ENCODE assay signal across 27 cellular contexts in genomic region chr6:110495949-110496348, GRCh38. TPM values are rescaled to one million over a fixed set of nuclear protein-coding genes. Genes with fewer than 3 reads are reported as not detected.
A peak's percentile ranks its signal among the peaks of the same experiment; 100 is the strongest.
DNase-seq lines count a peak whose midpoint lies in the region; TF ChIP-seq lines count a peak whose summit lies in the region.
"Had no signal": no experiment of that assay in that cellular context is flagged by ENCODE, and none has a peak within 500 bp of the region (broad histone marks: within the 10 kb centered on the region; RNA-seq: fewer than 3 reads in every experiment).

No MANE protein-coding gene starts in this region.

- H3K27ac Mint-ChIP-seq in activated CD4-positive, alpha-beta T cell treated with anti-CD3 and anti-CD28 coated beads, Interleukin-2, amount 10 ng/mL, durations not matched to agents 7 days and 5 days, result no peak overlapping the region
- H3K27ac Mint-ChIP-seq: activated CD4-positive, alpha-beta memory T cell treated with anti-CD3 and anti-CD28 coated beads, Interleukin-2, amount 10 ng/mL, durations not matched to agents 7 days and 5 days; activated naive CD8-positive, alpha-beta T cell treated with anti-CD3 and anti-CD28 coated beads, Interleukin-2, amount 50 U/mL, for 24 hours; naive thymus-derived CD4-positive, alpha-beta T cell; stimulated activated naive B cell treated with anti-CD40 and anti-IgM and Interleukin-4, amounts not matched to agents 10 μg/mL and 1 μg/mL and 100 μg/mL, for 72 hours; T-cell had no signal

- H3K27me3 ChIP-seq in H7 (ENCODE audit: control insufficient read depth, insufficient read depth, low read length), result no peaks in the 10 kb centered on the region
- H3K27me3 ChIP-seq: BLaER1, body of pancreas, right atrium auricular region had no signal

- H3K4me3 Mint-ChIP-seq in activated CD4-positive, alpha-beta T cell treated with anti-CD3 and anti-CD28 coated beads, Interleukin-2, amount 10 ng/mL, durations not matched to agents 7 days and 5 days, result no peak overlapping the region
- H3K4me3 Mint-ChIP-seq: activated CD4-positive, alpha-beta memory T cell treated with anti-CD3 and anti-CD28 coated beads, Interleukin-2, amount 10 ng/mL, durations not matched to agents 7 days and 5 days; activated naive CD8-positive, alpha-beta T cell treated with anti-CD3 and anti-CD28 coated beads, Interleukin-2, amount 50 U/mL, for 24 hours; naive thymus-derived CD4-positive, alpha-beta T cell; stimulated activated naive B cell treated with anti-CD40 and anti-IgM and Interleukin-4, amounts not matched to agents 10 μg/mL and 1 μg/mL and 100 μg/mL, for 72 hours; T-cell had no signal

- DNase-seq in CD1c-positive myeloid dendritic cell (ENCODE audit: extremely low spot score) (peak; percentile 64), HEK293T (ENCODE audit: extremely low spot score) (peak; percentile 31), NCI-H524 treated with DMSO at 0.1 percent for 48 hours (lab: John Stamatoyannopoulos, UW) (peak; percentile 32), kidney glomerular epithelial cell (lab: John Stamatoyannopoulos, UW) (peak; percentile 33), H7 (no peak), DMS 273 (lab: John Stamatoyannopoulos, UW; ENCODE audit: unreplicated experiment) (no peak), occipital lobe (lab: John Stamatoyannopoulos, UW) (no peak)
- no peak for DNase-seq in activated CD4-positive, alpha-beta T cell treated with anti-CD3 and anti-CD28 coated beads, Interleukin-2, amount 10 ng/mL, durations not matched to agents 7 days and 5 days
- DNase-seq: ACHN; activated CD4-positive, alpha-beta memory T cell treated with anti-CD3 and anti-CD28 coated beads, Interleukin-2, amount 10 ng/mL, durations not matched to agents 7 days and 5 days; activated gamma-delta T cell; activated naive CD8-positive, alpha-beta T cell treated with anti-CD3 and anti-CD28 coated beads, Interleukin-2, amount 50 U/mL, for 24 hours; body of pancreas; DND-41; effector CD4-positive, alpha-beta T cell; head of caudate nucleus; naive thymus-derived CD4-positive, alpha-beta T cell; NCI-H1417 treated with DMSO at 0.1 percent for 48 hours; NCI-H82; stimulated activated CD4-positive, alpha-beta T cell treated with anti-CD3 and anti-CD28 coated beads, Interleukin-4, amount 100 ng/mL, for 24 hours; stimulated activated naive B cell treated with anti-CD40 and anti-IgM and Interleukin-4, amounts not matched to agents 10 μg/mL and 1 μg/mL and 100 μg/mL, for 72 hours; T-cell had no signal

- POLR2A ChIA-PET in HEK293T (lab: Yijun Ruan, JAX), result no interaction called here
- POLR2A ChIA-PET in activated CD4-positive, alpha-beta T cell treated with anti-CD3 and anti-CD28 coated beads, Interleukin-2, amount 10 ng/mL, durations not matched to agents 7 days and 5 days (lab: Charles Lee), result no interaction called here

- H3K36me3 ChIP-seq in H7 (replicated peaks; ENCODE audit: control insufficient read depth, insufficient read depth, low read length), result no peaks in the 10 kb centered on the region
- H3K36me3 ChIP-seq: HAP-1, right atrium auricular region had no signal

- no peaks in the 10 kb centered on the region for H3K4me1 Mint-ChIP-seq in activated CD4-positive, alpha-beta T cell treated with anti-CD3 and anti-CD28 coated beads, Interleukin-2, amount 10 ng/mL, durations not matched to agents 7 days and 5 days
- H3K4me1 Mint-ChIP-seq: T-cell had no signal

- no peaks in the 10 kb centered on the region for H3K9me3 Mint-ChIP-seq in activated CD4-positive, alpha-beta T cell treated with anti-CD3 and anti-CD28 coated beads, Interleukin-2, amount 10 ng/mL, durations not matched to agents 7 days and 5 days
- H3K9me3 Mint-ChIP-seq: activated CD4-positive, alpha-beta memory T cell treated with anti-CD3 and anti-CD28 coated beads, Interleukin-2, amount 10 ng/mL, durations not matched to agents 7 days and 5 days; activated naive CD8-positive, alpha-beta T cell treated with anti-CD3 and anti-CD28 coated beads, Interleukin-2, amount 50 U/mL, for 24 hours; stimulated activated naive B cell treated with anti-CD40 and anti-IgM and Interleukin-4, amounts not matched to agents 10 μg/mL and 1 μg/mL and 100 μg/mL, for 72 hours; T-cell had no signal

- no peaks in the 10 kb centered on the region for H3K36me3 Mint-ChIP-seq in activated CD4-positive, alpha-beta T cell treated with anti-CD3 and anti-CD28 coated beads, Interleukin-2, amount 10 ng/mL, durations not matched to agents 7 days and 5 days (ENCODE audit: low read depth)
- H3K36me3 Mint-ChIP-seq: naive thymus-derived CD4-positive, alpha-beta T cell; stimulated activated naive B cell treated with anti-CD40 and anti-IgM and Interleukin-4, amounts not matched to agents 10 μg/mL and 1 μg/mL and 100 μg/mL, for 72 hours had no signal

- peaks cover 15% of the 10 kb centered on the region for H3K27me3 Mint-ChIP-seq in activated CD4-positive, alpha-beta T cell treated with anti-CD3 and anti-CD28 coated beads, Interleukin-2, amount 10 ng/mL, durations not matched to agents 7 days and 5 days

- H3K4me3 ChIP-seq in H7 (ENCODE audit: insufficient read depth, low read depth, low read length), result no peak overlapping the region
- H3K4me3 ChIP-seq: BLaER1, body of pancreas, HAP-1, right atrium auricular region had no signal

- CTCF ChIA-PET in HEK293T (lab: Yijun Ruan, JAX), result interaction anchor here (0.6 kb wide), 2 partner anchors 410 to 987 kb away, joined by 3 to 4 read pairs; partner anchors contain the start of gene REV3L
- CTCF ChIA-PET in activated CD4-positive, alpha-beta T cell treated with anti-CD3 and anti-CD28 coated beads, Interleukin-2, amount 10 ng/mL, durations not matched to agents 7 days and 5 days (lab: Charles Lee), result no interaction called here

TF ChIP-seq in HEK293T, 16 proteins besides CTCF, POLR2A, EP300 and RAD21:
- TF ChIP-seq HDGF (IDR thresholded peaks at IDR 0.05; ENCODE audit: borderline replicate concordance) (no peak), L3MBTL2 (conservative IDR thresholded peaks at IDR 0.05) (peak; percentile 59)
- TF ChIP-seq, protein P1, sequence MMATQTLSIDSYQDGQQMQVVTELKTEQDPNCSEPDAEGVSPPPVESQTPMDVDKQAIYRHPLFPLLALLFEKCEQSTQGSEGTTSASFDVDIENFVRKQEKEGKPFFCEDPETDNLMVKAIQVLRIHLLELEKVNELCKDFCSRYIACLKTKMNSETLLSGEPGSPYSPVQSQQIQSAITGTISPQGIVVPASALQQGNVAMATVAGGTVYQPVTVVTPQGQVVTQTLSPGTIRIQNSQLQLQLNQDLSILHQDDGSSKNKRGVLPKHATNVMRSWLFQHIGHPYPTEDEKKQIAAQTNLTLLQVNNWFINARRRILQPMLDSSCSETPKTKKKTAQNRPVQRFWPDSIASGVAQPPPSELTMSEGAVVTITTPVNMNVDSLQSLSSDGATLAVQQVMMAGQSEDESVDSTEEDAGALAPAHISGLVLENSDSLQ (IDR thresholded peaks at IDR 0.05), result peak; percentile 76

RNA-seq across cellular contexts. Expression of gene SLC22A16, which starts 19.5 kb away (rescaled TPM):
- total RNA-seq in H7 (2014; rRNA removed; shearing (Covaris generic)), result not detected in 2 replicates
- total RNA-seq in activated CD4-positive, alpha-beta T cell treated with anti-CD3 and anti-CD28 coated beads, Interleukin-2, amount 10 ng/mL, durations not matched to agents 7 days and 5 days, result not detected
- total RNA-seq in occipital lobe, result 0.31 TPM
- total RNA-seq: activated CD4-positive, alpha-beta memory T cell treated with anti-CD3 and anti-CD28 coated beads, Interleukin-2, amount 10 ng/mL, durations not matched to agents 7 days and 5 days; body of pancreas; left lobe of liver; OCI-LY7; right atrium auricular region; T-cell had no signal

Comparison
In these comparisons a context has a peak if more than half of its experiments do, and no peak if none do; other contexts are left out.
1. DNase-seq: peak in CD1c-positive myeloid dendritic cell (single experiment), HEK293T (single experiment), NCI-H524 treated with DMSO at 0.1 percent for 48 hours (single experiment) and kidney glomerular epithelial cell (single experiment); none in H7 (single experiment), activated CD4-positive, alpha-beta T cell treated with anti-CD3 and anti-CD28 coated beads, Interleukin-2, amount 10 ng/mL, durations not matched to agents 7 days and 5 days (single experiment), DMS 273 (single experiment) and occipital lobe (single experiment).